In genomic region chr11:132448334-132448995, GRCh38 we compare ENCODE assay signal across 21 cellular contexts.
DNase-seq lines count a peak whose midpoint lies in the region; TF ChIP-seq lines count a peak whose summit lies in the region.
"Had no signal": no experiment of that assay in that cellular context is flagged by ENCODE, and none has a peak within 500 bp of the region (broad histone marks: within the 10 kb centered on the region; RNA-seq: fewer than 3 reads in every experiment).

No MANE protein-coding gene starts in this region.

- H3K36me3 ChIP-seq in fibroblast of lung (ENCODE audit: control insufficient read depth, insufficient read depth, low read length): no peaks in the 10 kb centered on the region

- no peak overlapping the region for H3K4me2 ChIP-seq in fibroblast of lung (ENCODE audit: extremely low read depth, insufficient read depth, low read length)

- peaks cover 2% of the 10 kb centered on the region for H3K4me1 ChIP-seq in fibroblast of lung (ENCODE audit: control insufficient read depth, extremely low read depth, insufficient read depth, low read length)
- H3K4me1 ChIP-seq: Caco-2 had no signal

- peaks cover 12% of the 10 kb centered on the region for H3K27me3 Mint-ChIP-seq in nephron progenitor cell (ENCODE audit: low read depth, poor library complexity)
- H3K27me3 Mint-ChIP-seq: activated CD4-positive, alpha-beta T cell treated with anti-CD3 and anti-CD28 coated beads, Interleukin-2, amount 10 ng/mL, durations not matched to agents 24 days and 14 days; activated CD8-positive, alpha-beta memory T cell treated with anti-CD3 and anti-CD28 coated beads, Interleukin-2, amount 10 ng/mL, durations not matched to agents 7 days and 5 days; activated naive CD8-positive, alpha-beta T cell treated with anti-CD3 and anti-CD28 coated beads for 36 hours; brain had no signal

- H3K27ac ChIP-seq in fibroblast of lung (ENCODE audit: insufficient read depth, low read length): no peak overlapping the region
- no peak overlapping the region for H3K27ac ChIP-seq in substantia nigra (ENCODE audit: low read depth, low read length, poor library complexity, severe bottlenecking)
- H3K27ac ChIP-seq: coronary artery, HL-60 had no signal

- H3K4me3 Mint-ChIP-seq in nephron progenitor cell: no peak overlapping the region
- H3K4me3 Mint-ChIP-seq: activated CD4-positive, alpha-beta T cell treated with anti-CD3 and anti-CD28 coated beads, Interleukin-2, amount 10 ng/mL, durations not matched to agents 24 days and 14 days; activated CD8-positive, alpha-beta memory T cell treated with anti-CD3 and anti-CD28 coated beads, Interleukin-2, amount 10 ng/mL, durations not matched to agents 7 days and 5 days; activated naive CD8-positive, alpha-beta T cell treated with anti-CD3 and anti-CD28 coated beads for 36 hours; brain; immature natural killer cell had no signal

- no peaks in the 10 kb centered on the region for H3K79me2 ChIP-seq in fibroblast of lung (ENCODE audit: control insufficient read depth, insufficient read depth, low read length)

- H3K4me1 Mint-ChIP-seq in nephron progenitor cell: peaks cover 28% of the 10 kb centered on the region
- H3K4me1 Mint-ChIP-seq: activated CD4-positive, alpha-beta T cell treated with anti-CD3 and anti-CD28 coated beads, Interleukin-2, amount 10 ng/mL, durations not matched to agents 24 days and 14 days; activated CD8-positive, alpha-beta memory T cell treated with anti-CD3 and anti-CD28 coated beads, Interleukin-2, amount 10 ng/mL, durations not matched to agents 7 days and 5 days; activated naive CD8-positive, alpha-beta T cell treated with anti-CD3 and anti-CD28 coated beads for 36 hours; immature natural killer cell had no signal

- H2AFZ ChIP-seq in fibroblast of lung (ENCODE audit: low read length): no peak overlapping the region

- no peaks in the 10 kb centered on the region for H3K9me3 ChIP-seq in fibroblast of lung (ENCODE audit: control insufficient read depth, insufficient read depth, low read depth, low read length)
- H3K9me3 ChIP-seq: Caco-2 had no signal

- H3K36me3 Mint-ChIP-seq in nephron progenitor cell (ENCODE audit: low read depth): no peaks in the 10 kb centered on the region
- H3K36me3 Mint-ChIP-seq: activated CD8-positive, alpha-beta memory T cell treated with anti-CD3 and anti-CD28 coated beads, Interleukin-2, amount 10 ng/mL, durations not matched to agents 7 days and 5 days; activated naive CD8-positive, alpha-beta T cell treated with anti-CD3 and anti-CD28 coated beads for 36 hours; brain; immature natural killer cell had no signal

- no peaks in the 10 kb centered on the region for H4K20me1 ChIP-seq in fibroblast of lung (ENCODE audit: control insufficient read depth, extremely low read depth, insufficient read depth, low read length)

- H3K27ac Mint-ChIP-seq in nephron progenitor cell: no peak overlapping the region
- H3K27ac Mint-ChIP-seq: activated CD4-positive, alpha-beta T cell treated with anti-CD3 and anti-CD28 coated beads, Interleukin-2, amount 10 ng/mL, durations not matched to agents 24 days and 14 days; activated CD8-positive, alpha-beta memory T cell treated with anti-CD3 and anti-CD28 coated beads, Interleukin-2, amount 10 ng/mL, durations not matched to agents 7 days and 5 days; activated naive CD8-positive, alpha-beta T cell treated with anti-CD3 and anti-CD28 coated beads for 36 hours; immature natural killer cell had no signal

- H3K27me3 ChIP-seq in fibroblast of lung (ENCODE audit: control insufficient read depth, insufficient read depth, low read length): no peaks in the 10 kb centered on the region

- H3K4me3 ChIP-seq in fibroblast of lung (replicated peaks in 1 of 4; ENCODE audit: control extremely low read depth in 1 of 4, insufficient read depth in 1 of 4, low read depth in 3 of 4, low read length in 4 of 4): no peak overlapping the region
- H3K4me3 ChIP-seq: coronary artery had no signal

- DNase-seq in GM04503 (ENCODE audit: low read depth): peak; percentile 82
- DNase-seq in RKO (ENCODE audit: low spot score): peak; percentile 5
- peak; percentile 3 to 79 for DNase-seq in fibroblast of lung (ENCODE audit: low read depth in 2 of 2)
- peak; percentile 72 for DNase-seq in stromal cell of bone marrow (ENCODE audit: low read depth)
- no peak for DNase-seq in T-helper 2 cell
- no peak for DNase-seq in substantia nigra (lab: John Stamatoyannopoulos, UW)
- no peak for DNase-seq in NK-92 treated with Interleukin-12 subunit alpha and Interleukin-12 subunit beta, amount 100 ng/mL, for 24 hours (lab: John Stamatoyannopoulos, UW)
- DNase-seq in nephron progenitor cell: no peak
- DNase-seq: activated CD4-positive, alpha-beta T cell treated with anti-CD3 and anti-CD28 coated beads, Interleukin-2, amount 10 ng/mL, durations not matched to agents 24 days and 14 days; activated CD8-positive, alpha-beta memory T cell treated with anti-CD3 and anti-CD28 coated beads, Interleukin-2, amount 10 ng/mL, durations not matched to agents 7 days and 5 days; activated naive CD8-positive, alpha-beta T cell treated with anti-CD3 and anti-CD28 coated beads for 36 hours; Caco-2; head of caudate nucleus; immature natural killer cell; NCI-H187; NCI-H345; PC-3; T-helper 1 cell had no signal

- no peaks in the 10 kb centered on the region for H3K9me3 Mint-ChIP-seq in nephron progenitor cell
- H3K9me3 Mint-ChIP-seq: activated naive CD8-positive, alpha-beta T cell treated with anti-CD3 and anti-CD28 coated beads for 36 hours; brain had no signal

- no peak overlapping the region for H3K9ac ChIP-seq in fibroblast of lung (ENCODE audit: insufficient read depth, low read length)

- TF ChIP-seq CTCF in fibroblast of lung (conservative IDR thresholded peaks at IDR 0.05 in 1 of 2, IDR thresholded peaks at IDR 0.05 in 1 of 2; ENCODE audit: low read depth in 1 of 2, low read length in 2 of 2) (no peak), nephron progenitor cell (IDR thresholded peaks at IDR 0.05) (no peak)

Comparison
In these comparisons a context has a peak if more than half of its experiments do, and no peak if none do; other contexts are left out.
1. DNase-seq: peak in GM04503 (single experiment), RKO (single experiment), fibroblast of lung (2 of 2) and stromal cell of bone marrow (single experiment); none in T-helper 2 cell (0 of 5), substantia nigra (0 of 49), NK-92 treated with Interleukin-12 subunit alpha and Interleukin-12 subunit beta, amount 100 ng/mL, for 24 hours (single experiment) and nephron progenitor cell (single experiment).